ENCODE assay signal across 15 cellular contexts in genomic region chr20:63731410-63731809, GRCh38. TPM values are rescaled to one million over a fixed set of nuclear protein-coding genes. Genes with fewer than 3 reads are reported as not detected.
DNase-seq lines count a peak whose midpoint lies in the region; TF ChIP-seq lines count a peak whose summit lies in the region.
"Had no signal": no experiment of that assay in that cellular context is flagged by ENCODE, and none has a peak within 500 bp of the region (broad histone marks: within the 10 kb centered on the region; RNA-seq: fewer than 3 reads in every experiment).

No MANE protein-coding gene starts in this region.

- peaks cover 3% of the 10 kb centered on the region for H3K4me1 Mint-ChIP-seq in chondrocyte (ENCODE audit: low read depth)

- POLR2A ChIA-PET in OCI-LY7 (lab: Charles Lee), result no interaction called here

- BruUV-seq in OCI-LY7 (replicated peaks; lab: Mats Ljungman, UMichigan), result no TSS peak

- H3K9me3 ChIP-seq in OCI-LY7 (ENCODE audit: low read length) (peaks cover 7% of the 10 kb centered on the region; the same call in 1 of the 2 replicates), thymus (ENCODE audit: control insufficient read depth) (no peaks in the 10 kb centered on the region)
- H3K9me3 ChIP-seq: BE2C, MG63 had no signal

- no peak overlapping the region for H2AFZ ChIP-seq in OCI-LY7 (ENCODE audit: low read length)

- H3K9me3 Mint-ChIP-seq in chondrocyte (ENCODE audit: low read depth), result no peaks in the 10 kb centered on the region
- H3K9me3 Mint-ChIP-seq: T-helper 1 cell treated with Interleukin-12 subunit alpha and Interleukin-12 subunit beta and Interleukin-4 antibody, amounts not matched to agents 30 μg/mL and 1 μg/mL, for 36 hours had no signal

- peaks cover 9% of the 10 kb centered on the region for H3K36me3 Mint-ChIP-seq in chondrocyte (ENCODE audit: low read depth)

- H3K9me2 ChIP-seq in OCI-LY7 (ENCODE audit: insufficient read depth, low read length), result no peaks in the 10 kb centered on the region

- H3K4me1 ChIP-seq in OCI-LY7 (ENCODE audit: insufficient read depth, low read length, poor library complexity, severe bottlenecking) (peaks cover 77% of the 10 kb centered on the region), thymus (ENCODE audit: control insufficient read depth, insufficient read depth, low read length) (peaks cover 71% of the 10 kb centered on the region)
- H3K4me1 ChIP-seq: BE2C had no signal

- H3K4me2 ChIP-seq in OCI-LY7 (ENCODE audit: low read length), result peak overlapping the region; percentile 77

- peak; percentile 33 for DNase-seq in activated effector memory CD4-positive, alpha-beta T cell treated with anti-CD3 and anti-CD28 coated beads, Interleukin-2, amount 50 U/mL, for 16 hours
- no peak for DNase-seq in activated effector memory CD4-positive, alpha-beta T cell treated with Interleukin-2 at 50 U/mL for 16 hours
- no peak for DNase-seq in HL-60 (ENCODE audit: low read depth in 1 of 2, low spot score in 1 of 2)
- no peak for DNase-seq in OCI-LY7 (ENCODE audit: low spot score)
- DNase-seq in chondrocyte (ENCODE audit: low spot score), result no peak
- no peak for DNase-seq in mesenteric fat pad (ENCODE audit: low spot score)
- DNase-seq in activated CD4-positive, alpha-beta T cell treated with anti-CD3 and anti-CD28 coated beads, Interleukin-2, amount 50 U/mL, for 48 hours, result no peak
- DNase-seq: BE2C, MG63, NCI-H1092 treated with DMSO at 0.1 percent for 48 hours, NCI-H524, OCI-M1 had no signal

- no peaks in the 10 kb centered on the region for H3K27me3 Mint-ChIP-seq in chondrocyte (ENCODE audit: low read depth)

- CTCF ChIA-PET in OCI-LY7 (lab: Charles Lee; ENCODE audit: unreplicated experiment), result no interaction called here

- no peak for TF ChIP-seq CTCF in HL-60 (IDR thresholded peaks at IDR 0.05; ENCODE audit: insufficient read depth, low read length)
- no peak for TF ChIP-seq CTCF in OCI-LY7 (conservative IDR thresholded peaks at IDR 0.05; ENCODE audit: low read length)
- no peak for TF ChIP-seq CTCF in chondrocyte (IDR thresholded peaks at IDR 0.05)

- H3K79me2 ChIP-seq in OCI-LY7 (ENCODE audit: insufficient read depth, low read depth, low read length), result peaks cover 25% of the 10 kb centered on the region

- H3K4me3 ChIP-seq in HL-60 (replicated peaks; ENCODE audit: insufficient read depth, low read length) (no peak overlapping the region), OCI-LY7 (ENCODE audit: low read depth, low read length, poor library complexity, severe bottlenecking) (peak overlapping the region; percentile 55), thymus (ENCODE audit: low read length) (no peak overlapping the region)
- H3K4me3 ChIP-seq: MG63 had no signal

- H3K27ac ChIP-seq in HL-60 (replicated peaks) (peak overlapping the region; percentile 83), OCI-LY7 (ENCODE audit: low read depth, low read length, poor library complexity, severe bottlenecking) (peak overlapping the region; percentile 97), thymus (ENCODE audit: low read depth) (peak overlapping the region; percentile 93)
- H3K27ac ChIP-seq: 22Rv1 had no signal

- H3K27me3 ChIP-seq in HL-60 (ENCODE audit: insufficient read depth, poor library complexity, severe bottlenecking), result no peaks in the 10 kb centered on the region
- H3K27me3 ChIP-seq in thymus (ENCODE audit: control insufficient read depth, insufficient read depth), result no peaks in the 10 kb centered on the region
- H3K27me3 ChIP-seq: BE2C, MG63 had no signal

- intact Hi-C loops in OCI-LY7 (cut with micrococcal nuclease; ENCODE audit: unreplicated experiment), result no loop called here

- 88% methylated on average over 5 of the region's 5 CpGs for WGBS in thymus

- H4K20me1 ChIP-seq in OCI-LY7 (ENCODE audit: insufficient read depth, low read length), result no peaks in the 10 kb centered on the region

- no peak overlapping the region for H3K27ac Mint-ChIP-seq in chondrocyte (ENCODE audit: unreplicated experiment)
- H3K27ac Mint-ChIP-seq: T-helper 1 cell treated with Interleukin-12 subunit alpha and Interleukin-12 subunit beta and Interleukin-4 antibody, amounts not matched to agents 30 μg/mL and 1 μg/mL, for 36 hours had no signal

- H3K36me3 ChIP-seq in OCI-LY7 (ENCODE audit: insufficient read depth, low read length), result peaks cover 61% of the 10 kb centered on the region
- peaks cover 35% of the 10 kb centered on the region for H3K36me3 ChIP-seq in thymus (ENCODE audit: control insufficient read depth, insufficient read depth)

- no peak overlapping the region for H3K4me3 Mint-ChIP-seq in chondrocyte (ENCODE audit: unreplicated experiment)
- H3K4me3 Mint-ChIP-seq: T-helper 1 cell treated with Interleukin-12 subunit alpha and Interleukin-12 subunit beta and Interleukin-4 antibody, amounts not matched to agents 30 μg/mL and 1 μg/mL, for 36 hours had no signal

RNA-seq across cellular contexts. Expression of gene LIME1, which starts 5.1 kb away (rescaled TPM):
- 66.3 and 76.4 TPM in 2 replicates for total RNA-seq in OCI-LY7 (2014; rRNA removed; shearing (Covaris generic))
- total RNA-seq in OCI-LY7 (2022) (67.9 and 75.6 TPM in 2 replicates), chondrocyte (6.8 to 9.7 TPM (median 7.1 TPM) in 3 replicates), mesenteric fat pad (6.5 TPM)
- 181 TPM for polyA plus RNA-seq in thymus

RNA-seq across cellular contexts. Expression of gene SLC2A4RG, which starts 8.2 kb away (rescaled TPM):
- 69.8 and 77.9 TPM in 2 replicates for total RNA-seq in OCI-LY7 (2014; rRNA removed; shearing (Covaris generic))
- 110 and 113 TPM in 2 replicates for total RNA-seq in OCI-LY7 (2022)
- polyA plus RNA-seq in thymus, result 66.1 TPM
- total RNA-seq in chondrocyte, result 90.7 to 105 TPM (median 101 TPM) in 3 replicates
- 62.0 TPM for total RNA-seq in mesenteric fat pad

RNA-seq across cellular contexts. Expression of gene ZGPAT, which starts 23.6 kb away (rescaled TPM):
- total RNA-seq in OCI-LY7 (2014; rRNA removed; shearing (Covaris generic)), result 43.1 and 43.9 TPM in 2 replicates
- total RNA-seq in OCI-LY7 (2022) (50.8 and 55.4 TPM in 2 replicates), chondrocyte (19.2 to 25.6 TPM (median 20.6 TPM) in 3 replicates), mesenteric fat pad (26.7 TPM)
- polyA plus RNA-seq in thymus, result 66.6 TPM

RNA-seq across cellular contexts. Expression of gene ARFRP1, which starts 23.6 kb away (rescaled TPM):
- 47.9 and 53.3 TPM in 2 replicates for total RNA-seq in OCI-LY7 (2014; rRNA removed; shearing (Covaris generic))
- 82.1 and 85.6 TPM in 2 replicates for total RNA-seq in OCI-LY7 (2022)
- polyA plus RNA-seq in thymus, result 94.0 TPM
- total RNA-seq in chondrocyte, result 37.8 to 47.4 TPM (median 39.8 TPM) in 3 replicates
- total RNA-seq in mesenteric fat pad, result 47.3 TPM

RNA-seq across cellular contexts. Expression of gene TNFRSF6B, which starts 35.0 kb away (rescaled TPM):
- total RNA-seq in OCI-LY7 (2014; rRNA removed; shearing (Covaris generic)), result 1.4 and 6.6 TPM in 2 replicates
- total RNA-seq in OCI-LY7 (2022), result 1.0 TPM in 1 of 2 replicates, not detected in the other
- polyA plus RNA-seq in thymus, result 34.7 TPM
- 0.79 to 0.99 TPM in 2 of 3 replicates, not detected in the other for total RNA-seq in chondrocyte
- total RNA-seq in mesenteric fat pad, result 4.7 TPM
